ENCODE assay signal across 10 cellular contexts in the genomic region with DNA sequence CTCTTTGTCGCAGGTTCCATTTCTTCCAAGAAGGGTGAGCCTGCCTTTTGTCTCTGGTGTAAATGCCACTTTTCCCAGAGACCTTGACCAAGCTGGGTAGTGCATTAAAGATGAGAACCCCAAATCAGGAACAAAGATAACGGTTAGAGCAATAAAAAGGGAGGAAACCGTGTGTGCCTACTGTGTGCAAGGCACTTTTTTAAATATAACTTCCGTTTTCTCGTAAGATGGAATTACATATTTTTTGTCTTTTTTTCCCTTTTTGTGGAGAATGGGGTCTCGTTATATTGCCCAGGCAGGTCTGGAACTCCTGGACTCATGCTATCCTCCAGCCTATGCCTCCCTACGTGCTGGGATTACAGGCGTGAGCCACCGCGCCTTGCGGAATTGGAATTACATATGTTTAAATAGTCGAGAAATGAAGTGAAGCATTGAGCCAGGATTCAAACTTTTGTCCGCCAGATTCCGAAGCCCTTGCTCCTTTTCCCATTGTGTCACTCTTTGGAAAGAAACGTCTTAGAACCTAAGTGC. TPM values are rescaled to one million over a fixed set of nuclear protein-coding genes. Genes with fewer than 3 reads are reported as not detected.
A peak's percentile ranks its signal among the peaks of the same experiment; 100 is the strongest.
DNase-seq lines count a peak whose midpoint lies in the region; ATAC-seq and TF ChIP-seq lines count a peak whose summit lies in the region.
"Had no signal": no experiment of that assay in that cellular context is flagged by ENCODE, and none has a peak within 500 bp of the region (broad histone marks: within the 10 kb centered on the region; RNA-seq: fewer than 3 reads in every experiment).

No MANE protein-coding gene starts in this region.

- H3K4me1 ChIP-seq in left lung (peaks cover 14 to 47% of the 10 kb centered on the region in 2 donors), thymus (ENCODE audit: control insufficient read depth, insufficient read depth, low read length) (peaks cover 14% of the 10 kb centered on the region)

- H3K4me3 Mint-ChIP-seq in activated CD4-positive, alpha-beta T cell treated with anti-CD3 and anti-CD28 coated beads, Interleukin-2, amount 10 ng/mL, durations not matched to agents 24 days and 14 days, result peak overlapping the region; percentile 100
- H3K4me3 Mint-ChIP-seq in activated naive CD8-positive, alpha-beta T cell treated with anti-CD3 and anti-CD28 coated beads, Interleukin-2, amount 10 ng/mL, durations not matched to agents 7 days and 5 days, result peak overlapping the region; percentile 92

- H3K36me3 ChIP-seq in left lung (peaks cover 0 to 5% of the 10 kb centered on the region in 2 donors), thymus (ENCODE audit: control insufficient read depth, insufficient read depth) (peaks cover 2% of the 10 kb centered on the region)

- H3K27ac Mint-ChIP-seq in activated CD4-positive, alpha-beta T cell treated with anti-CD3 and anti-CD28 coated beads, Interleukin-2, amount 10 ng/mL, durations not matched to agents 24 days and 14 days, result peak overlapping the region; percentile 85
- H3K27ac Mint-ChIP-seq in activated naive CD8-positive, alpha-beta T cell treated with anti-CD3 and anti-CD28 coated beads, Interleukin-2, amount 10 ng/mL, durations not matched to agents 7 days and 5 days, result peak overlapping the region; percentile 38

- H3K27ac ChIP-seq in left lung, result peak overlapping the region; percentile 80 to 82
- peak overlapping the region; percentile 86 for H3K27ac ChIP-seq in thymus (ENCODE audit: low read depth)

- no peaks in the 10 kb centered on the region for H3K9me3 Mint-ChIP-seq in activated CD4-positive, alpha-beta T cell treated with anti-CD3 and anti-CD28 coated beads, Interleukin-2, amount 10 ng/mL, durations not matched to agents 24 days and 14 days
- H3K9me3 Mint-ChIP-seq in activated naive CD8-positive, alpha-beta T cell treated with anti-CD3 and anti-CD28 coated beads, Interleukin-2, amount 10 ng/mL, durations not matched to agents 7 days and 5 days, result no peaks in the 10 kb centered on the region

- H3K27me3 ChIP-seq in left lung, result no peaks in the 10 kb centered on the region
- H3K27me3 ChIP-seq in thymus (ENCODE audit: control insufficient read depth, insufficient read depth), result no peaks in the 10 kb centered on the region

- peak; percentile 60 for DNase-seq in activated CD4-positive, alpha-beta T cell treated with anti-CD3 and anti-CD28 coated beads, Interleukin-2, amount 10 ng/mL, durations not matched to agents 24 days and 14 days
- DNase-seq in activated CD4-positive, alpha-beta T cell treated with anti-CD3 and anti-CD28 coated beads for 48 hours, result no peak
- DNase-seq in activated naive CD8-positive, alpha-beta T cell treated with anti-CD3 and anti-CD28 coated beads, Interleukin-2, amount 10 ng/mL, durations not matched to agents 7 days and 5 days, result no peak
- DNase-seq in left lung (no peak), GM19240 (ENCODE audit: insufficient read length, low spot score) (no peak), A172 (ENCODE audit: low spot score) (no peak)
- no peak for DNase-seq in stimulated activated CD4-positive, alpha-beta T cell treated with anti-CD3 and anti-CD28 coated beads, Interleukin-1b, Interleukin-23, amount 100 ng/mL, for 48 hours

- H3K4me1 Mint-ChIP-seq in activated CD4-positive, alpha-beta T cell treated with anti-CD3 and anti-CD28 coated beads, Interleukin-2, amount 10 ng/mL, durations not matched to agents 24 days and 14 days, result peaks cover 39% of the 10 kb centered on the region
- peaks cover 34% of the 10 kb centered on the region for H3K4me1 Mint-ChIP-seq in activated naive CD8-positive, alpha-beta T cell treated with anti-CD3 and anti-CD28 coated beads, Interleukin-2, amount 10 ng/mL, durations not matched to agents 7 days and 5 days

- H3K9me3 ChIP-seq in left lung, result no peaks in the 10 kb centered on the region
- no peaks in the 10 kb centered on the region for H3K9me3 ChIP-seq in thymus (ENCODE audit: control insufficient read depth)

- TF ChIP-seq CTCF in left lung (IDR thresholded peaks at IDR 0.05), result no peak

- POLR2A ChIA-PET in activated naive CD8-positive, alpha-beta T cell treated with anti-CD3 and anti-CD28 coated beads, Interleukin-2, amount 10 ng/mL, durations not matched to agents 7 days and 5 days (lab: Charles Lee), result interaction anchor here (0.7 to 4.0 kb wide), 2 partner anchors 34 to 310 kb away, joined by 4 to 34 read pairs; a partner anchor contains a TSS

- peaks cover 19% of the 10 kb centered on the region for H3K36me3 Mint-ChIP-seq in activated CD4-positive, alpha-beta T cell treated with anti-CD3 and anti-CD28 coated beads, Interleukin-2, amount 10 ng/mL, durations not matched to agents 24 days and 14 days (ENCODE audit: low read depth)
- peaks cover 7% of the 10 kb centered on the region for H3K36me3 Mint-ChIP-seq in activated naive CD8-positive, alpha-beta T cell treated with anti-CD3 and anti-CD28 coated beads, Interleukin-2, amount 10 ng/mL, durations not matched to agents 7 days and 5 days

- ATAC-seq in activated naive CD8-positive, alpha-beta T cell treated with anti-CD3 and anti-CD28 coated beads, Interleukin-2, amount 10 ng/mL, durations not matched to agents 7 days and 5 days (ENCODE audit: low read depth), result no peak
- ATAC-seq in left lung, result no peak

- intact Hi-C loops in activated CD4-positive, alpha-beta T cell treated with anti-CD3 and anti-CD28 coated beads, Interleukin-2, amount 10 ng/mL, durations not matched to agents 24 days and 14 days (cut with micrococcal nuclease), result loop anchor here (1.0 to 5.0 kb wide), 5 partner anchors 30 to 406 kb away; a partner anchor contains a TSS
- intact Hi-C loops in left lung (cut with DNase I), result no loop called here

- H3K4me3 ChIP-seq in left lung (peak overlapping the region; percentile 64 to 65), thymus (ENCODE audit: low read length) (peak overlapping the region; percentile 51)

- 28% methylated on average over 15 of the region's 15 CpGs for WGBS in thymus

- no peaks in the 10 kb centered on the region for H3K27me3 Mint-ChIP-seq in activated CD4-positive, alpha-beta T cell treated with anti-CD3 and anti-CD28 coated beads, Interleukin-2, amount 10 ng/mL, durations not matched to agents 24 days and 14 days
- H3K27me3 Mint-ChIP-seq in activated naive CD8-positive, alpha-beta T cell treated with anti-CD3 and anti-CD28 coated beads, Interleukin-2, amount 10 ng/mL, durations not matched to agents 7 days and 5 days, result no peaks in the 10 kb centered on the region

RNA-seq across cellular contexts. Expression of a gene that starts 0.5 kb away (rescaled TPM):
- total RNA-seq in activated CD4-positive, alpha-beta T cell treated with anti-CD3 and anti-CD28 coated beads, Interleukin-2, amount 10 ng/mL, durations not matched to agents 24 days and 14 days, result 94.7 and 96.0 TPM in 2 replicates
- total RNA-seq in activated naive CD8-positive, alpha-beta T cell treated with anti-CD3 and anti-CD28 coated beads, Interleukin-2, amount 10 ng/mL, durations not matched to agents 7 days and 5 days, result 10 to 100 TPM; 43.4 to 47.1 TPM
- total RNA-seq in left lung, result 10 to 100 TPM; 32.6 to 33.8 TPM
- polyA plus RNA-seq in thymus, result 16.0 TPM
- 60.9 and 65.0 TPM in 2 replicates for total RNA-seq in A172 (2014; rRNA removed; shearing (Covaris generic))

RNA-seq across cellular contexts. Expression of a gene that starts 1.9 kb away (rescaled TPM):
- 39.8 and 41.1 TPM in 2 replicates for total RNA-seq in activated CD4-positive, alpha-beta T cell treated with anti-CD3 and anti-CD28 coated beads, Interleukin-2, amount 10 ng/mL, durations not matched to agents 24 days and 14 days
- 10 to 100 TPM; 36.1 to 38.1 TPM for total RNA-seq in activated naive CD8-positive, alpha-beta T cell treated with anti-CD3 and anti-CD28 coated beads, Interleukin-2, amount 10 ng/mL, durations not matched to agents 7 days and 5 days
- 10 to 100 TPM; 50.3 to 51.4 TPM for total RNA-seq in left lung
- 18.3 TPM for polyA plus RNA-seq in thymus
- 51.8 and 52.9 TPM in 2 replicates for total RNA-seq in A172 (2014; rRNA removed; shearing (Covaris generic))

RNA-seq across cellular contexts. Expression of a gene that starts 6.2 kb away (rescaled TPM):
- 0.86 and 1.6 TPM in 2 replicates for total RNA-seq in activated CD4-positive, alpha-beta T cell treated with anti-CD3 and anti-CD28 coated beads, Interleukin-2, amount 10 ng/mL, durations not matched to agents 24 days and 14 days
- 1 to 10 TPM in 1 of 2 experiments, not detected in 1; 1.4 TPM for total RNA-seq in activated naive CD8-positive, alpha-beta T cell treated with anti-CD3 and anti-CD28 coated beads, Interleukin-2, amount 10 ng/mL, durations not matched to agents 7 days and 5 days
- total RNA-seq in left lung, result under 1 TPM in 1 of 2 donors, not detected in 1; 0.29 TPM
- polyA plus RNA-seq in thymus, result 0.30 TPM
- not detected in 2 replicates for total RNA-seq in A172 (2014; rRNA removed; shearing (Covaris generic))
- total RNA-seq: LHCN-M2, urinary bladder had no signal

RNA-seq across cellular contexts. Expression of a gene that starts 34.4 kb away (rescaled TPM):
- total RNA-seq in activated CD4-positive, alpha-beta T cell treated with anti-CD3 and anti-CD28 coated beads, Interleukin-2, amount 10 ng/mL, durations not matched to agents 24 days and 14 days, result 127 and 130 TPM in 2 replicates
- 100 to 1,000 TPM; 162 to 174 TPM for total RNA-seq in activated naive CD8-positive, alpha-beta T cell treated with anti-CD3 and anti-CD28 coated beads, Interleukin-2, amount 10 ng/mL, durations not matched to agents 7 days and 5 days
- 10 to 100 TPM; 84.3 to 84.9 TPM for total RNA-seq in left lung
- polyA plus RNA-seq in thymus, result 25.9 TPM
- 27.4 and 27.9 TPM in 2 replicates for total RNA-seq in A172 (2014; rRNA removed; shearing (Covaris generic))

RNA-seq across cellular contexts. Expression of a gene that starts 34.5 kb away (rescaled TPM):
- total RNA-seq in activated CD4-positive, alpha-beta T cell treated with anti-CD3 and anti-CD28 coated beads, Interleukin-2, amount 10 ng/mL, durations not matched to agents 24 days and 14 days, result 68.0 and 69.0 TPM in 2 replicates
- total RNA-seq in activated naive CD8-positive, alpha-beta T cell treated with anti-CD3 and anti-CD28 coated beads, Interleukin-2, amount 10 ng/mL, durations not matched to agents 7 days and 5 days, result 10 to 100 TPM; 45.3 to 49.4 TPM
- total RNA-seq in left lung, result 10 to 100 TPM; 33.3 to 39.3 TPM
- 7.9 TPM for polyA plus RNA-seq in thymus
- 33.4 and 34.0 TPM in 2 replicates for total RNA-seq in A172 (2014; rRNA removed; shearing (Covaris generic))
